In genomic region chr2:167863377-167863776, GRCh38 we compare ENCODE assay signal across 13 cellular contexts.
"Had no signal": no experiment of that assay in that cellular context is flagged by ENCODE, and none has a peak within 500 bp of the region (broad histone marks: within the 10 kb centered on the region; RNA-seq: fewer than 3 reads in every experiment).

No MANE protein-coding gene starts in this region.

- ATAC-seq: mucosa of descending colon had no signal

- H3K9me3 ChIP-seq: mucosa of descending colon, ovary, stomach had no signal

- DNase-seq: activated CD4-positive, alpha-beta memory T cell treated with anti-CD3 and anti-CD28 coated beads, Interleukin-2, amount 10 ng/mL, durations not matched to agents 7 days and 5 days; activated gamma-delta T cell treated with Interleukin-2 at 50 U/mL for 16 hours; activated naive CD8-positive, alpha-beta T cell treated with anti-CD3 and anti-CD28 coated beads, Interleukin-2, amount 10 ng/mL, durations not matched to agents 7 days and 5 days; activated T-cell treated with anti-CD3 and anti-CD28 coated beads, Interleukin-2, amount 50 U/mL, for 48 hours; anterior cingulate cortex; dorsolateral prefrontal cortex; mucosa of descending colon; ovary; stimulated activated CD4-positive, alpha-beta T cell treated with anti-CD3 and anti-CD28 coated beads, Interleukin-4, amount 100 ng/mL, for 1 hour; stimulated activated CD8-positive, alpha-beta memory T cell treated with anti-CD3 and anti-CD28 coated beads, Interleukin-4, amount 100 ng/mL, for 48 hours; stomach had no signal

- H3K4me3 ChIP-seq: dorsolateral prefrontal cortex, mucosa of descending colon, neural progenitor cell, ovary, stomach had no signal

- H3K4me2 ChIP-seq: neural progenitor cell had no signal

- H3K27ac ChIP-seq: dorsolateral prefrontal cortex, neural progenitor cell, ovary, stomach had no signal

- H3K9ac ChIP-seq: neural progenitor cell had no signal

- H3K36me3 ChIP-seq: neural progenitor cell, ovary, stomach had no signal

- FAIRE-seq: bronchial epithelial cell had no signal

- H3K27me3 ChIP-seq: dorsolateral prefrontal cortex, neural progenitor cell, ovary, stomach had no signal

- H2AFZ ChIP-seq: neural progenitor cell had no signal
